In the genomic region with DNA sequence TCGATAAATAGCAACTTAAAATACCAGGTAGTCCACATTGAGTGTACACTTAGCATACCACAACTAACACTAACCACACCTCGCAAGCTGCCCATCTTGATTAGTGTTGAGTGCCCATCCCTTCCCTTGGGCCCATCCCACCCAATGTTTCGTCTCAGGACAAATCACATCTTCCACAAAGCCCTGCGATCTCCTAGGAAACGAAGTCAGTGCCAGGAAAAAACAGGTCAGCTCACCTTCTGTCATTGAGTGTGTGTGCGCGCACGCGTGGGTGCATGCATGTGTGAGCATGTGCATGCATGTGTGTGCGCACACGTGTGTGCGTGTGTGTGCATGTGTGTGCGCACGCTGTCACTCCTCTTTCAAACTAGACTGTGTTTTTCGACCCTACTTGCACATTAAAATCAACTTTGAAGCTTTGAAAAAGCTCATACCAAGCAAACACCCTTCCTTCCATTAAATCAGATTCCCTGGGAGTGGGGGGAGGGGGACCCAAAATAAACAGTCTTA, we compare ENCODE assay signal across 34 cellular contexts. TPM values are rescaled to one million over a fixed set of nuclear protein-coding genes. Genes with fewer than 3 reads are reported as not detected.
"Had no signal": no experiment of that assay in that cellular context is flagged by ENCODE, and none has a peak within 500 bp of the region (broad histone marks: within the 10 kb centered on the region; RNA-seq: fewer than 3 reads in every experiment).

No MANE protein-coding gene starts in this region.

- H3K9me3 Mint-ChIP-seq: activated CD4-positive, alpha-beta memory T cell treated with anti-CD3 and anti-CD28 coated beads, Interleukin-2, amount 10 ng/mL, durations not matched to agents 7 days and 5 days; activated naive CD4-positive, alpha-beta T cell treated with anti-CD3 and anti-CD28 coated beads, Interleukin-2, amount 10 ng/mL, durations not matched to agents 7 days and 5 days; activated naive CD8-positive, alpha-beta T cell treated with anti-CD3 and anti-CD28 coated beads, Interleukin-2, amount 50 U/mL, for 24 hours; activated T-cell treated with anti-CD3 and anti-CD28 coated beads, Interleukin-2, amount 50 U/mL, for 4 hours had no signal

- H3K27ac Mint-ChIP-seq: activated CD4-positive, alpha-beta memory T cell treated with anti-CD3 and anti-CD28 coated beads, Interleukin-2, amount 10 ng/mL, durations not matched to agents 7 days and 5 days; activated naive CD4-positive, alpha-beta T cell treated with anti-CD3 and anti-CD28 coated beads, Interleukin-2, amount 10 ng/mL, durations not matched to agents 7 days and 5 days; activated naive CD8-positive, alpha-beta T cell; activated naive CD8-positive, alpha-beta T cell treated with anti-CD3 and anti-CD28 coated beads, Interleukin-2, amount 50 U/mL, for 24 hours had no signal

- H3K36me3 ChIP-seq: brain microvascular endothelial cell, cardiac muscle cell, SJCRH30, WERI-Rb-1 had no signal

- H3K27me3 ChIP-seq: brain microvascular endothelial cell, SJCRH30 had no signal

- H3K27ac ChIP-seq: brain microvascular endothelial cell, cardiac muscle cell, SJCRH30, SK-N-MC, WERI-Rb-1 had no signal

- H3K9me3 ChIP-seq: SJCRH30 had no signal

- H3K4me3 Mint-ChIP-seq: activated CD4-positive, alpha-beta memory T cell treated with anti-CD3 and anti-CD28 coated beads, Interleukin-2, amount 10 ng/mL, durations not matched to agents 7 days and 5 days; activated naive CD4-positive, alpha-beta T cell treated with anti-CD3 and anti-CD28 coated beads, Interleukin-2, amount 10 ng/mL, durations not matched to agents 7 days and 5 days; activated naive CD8-positive, alpha-beta T cell; activated naive CD8-positive, alpha-beta T cell treated with anti-CD3 and anti-CD28 coated beads, Interleukin-2, amount 50 U/mL, for 24 hours; activated T-cell treated with anti-CD3 and anti-CD28 coated beads, Interleukin-2, amount 50 U/mL, for 4 hours had no signal

- ATAC-seq: activated naive CD8-positive, alpha-beta T cell treated with anti-CD3 and anti-CD28 coated beads, Interleukin-2, amount 50 U/mL, for 24 hours; activated T-cell treated with anti-CD3 and anti-CD28 coated beads, Interleukin-2, amount 50 U/mL, for 4 hours; K562; Panc1 had no signal

- H3K36me3 Mint-ChIP-seq: activated naive CD4-positive, alpha-beta T cell treated with anti-CD3 and anti-CD28 coated beads, Interleukin-2, amount 10 ng/mL, durations not matched to agents 7 days and 5 days; activated naive CD8-positive, alpha-beta T cell had no signal

- FAIRE-seq: K562 had no signal

- H3K4me3 ChIP-seq: cardiac muscle cell, K562, SJCRH30, SK-N-MC had no signal

- H3K4me1 Mint-ChIP-seq: activated CD4-positive, alpha-beta memory T cell treated with anti-CD3 and anti-CD28 coated beads, Interleukin-2, amount 10 ng/mL, durations not matched to agents 7 days and 5 days; activated naive CD4-positive, alpha-beta T cell treated with anti-CD3 and anti-CD28 coated beads, Interleukin-2, amount 10 ng/mL, durations not matched to agents 7 days and 5 days; activated naive CD8-positive, alpha-beta T cell treated with anti-CD3 and anti-CD28 coated beads, Interleukin-2, amount 50 U/mL, for 24 hours had no signal

- DNase-seq: activated CD4-positive, alpha-beta memory T cell treated with anti-CD3 and anti-CD28 coated beads, Interleukin-2, amount 10 ng/mL, durations not matched to agents 7 days and 5 days; activated CD4-positive, alpha-beta T cell treated with anti-CD3 and anti-CD28 coated beads for 1 hour; activated CD4-positive, alpha-beta T cell treated with anti-CD3 and anti-CD28 coated beads for 48 hours; activated CD4-positive, CD25-positive, alpha-beta regulatory T cell; activated effector memory CD4-positive, alpha-beta T cell treated with Interleukin-2 at 50 U/mL for 16 hours; activated naive CD4-positive, alpha-beta T cell treated with anti-CD3 and anti-CD28 coated beads, Interleukin-2, amount 10 ng/mL, durations not matched to agents 7 days and 5 days; activated naive CD8-positive, alpha-beta T cell treated with anti-CD3 and anti-CD28 coated beads, Interleukin-2, amount 50 U/mL, for 24 hours; activated T-cell treated with anti-CD3 and anti-CD28 coated beads for 4 hours; activated T-cell treated with anti-CD3 and anti-CD28 coated beads, Interleukin-2, amount 50 U/mL, for 4 hours; amniotic stem cell; aorta; brain microvascular endothelial cell; NCI-H1092 treated with DMSO at 0.1 percent for 48 hours; NCI-H146; NCI-H187; NCI-H2029 treated with DMSO at 0.1 percent for 48 hours; NCI-H2171 treated with DMSO at 0.1 percent for 48 hours; NCI-H2227 treated with DMSO at 0.1 percent for 48 hours; NCI-H446 treated with DMSO at 0.1 percent for 48 hours; NCI-H524; NCI-H69; SHP77; SJCRH30; T1000; WERI-Rb-1 had no signal

RNA-seq across cellular contexts. Expression of a gene that starts 48.8 kb away (rescaled TPM):
- total RNA-seq: activated CD4-positive, alpha-beta memory T cell treated with anti-CD3 and anti-CD28 coated beads, Interleukin-2, amount 10 ng/mL, durations not matched to agents 7 days and 5 days; activated T-cell treated with anti-CD3 and anti-CD28 coated beads, Interleukin-2, amount 50 U/mL, for 4 hours; aorta; cardiac muscle cell; K562; M059J; RPMI7951; SJCRH30; T-helper 1 cell treated with Interleukin-12 subunit alpha and Interleukin-12 subunit beta and Interleukin-4 antibody, amounts not matched to agents 30 ng/mL and 1 ng/mL, for 36 hours; T-helper 2 cell treated with Interferon-gamma antibody and Interleukin-4, amounts not matched to agents 100 ng/mL and 5 ng/mL, for 36 hours had no signal
- polyA plus RNA-seq: aorta, cardiac muscle cell, K562 had no signal
